ENCODE assay signal across 1 cellular context in genomic region chr14:91835920-91836843, GRCh38.
TF ChIP-seq lines count a peak whose summit lies in the region.

No MANE protein-coding gene starts in this region.

TF ChIP-seq in H1, 55 proteins besides CTCF, POLR2A, EP300 and RAD21:
- TF ChIP-seq SIN3A (conservative IDR thresholded peaks at IDR 0.05 in 1 of 2, IDR thresholded peaks at IDR 0.05 in 1 of 2; ENCODE audit: low read depth in 1 of 2, low read length in 2 of 2) (peak; percentile 19 to 20; a peak in 1 of 4 replicates), TAF1 (IDR thresholded peaks at IDR 0.05; ENCODE audit: low read depth, low read length) (peak; percentile 49), ASH2L (IDR thresholded peaks at IDR 0.05; ENCODE audit: low read length) (peak; percentile 92), CEBPB (IDR thresholded peaks at IDR 0.05; ENCODE audit: low read depth, low read length) (no peak), SIRT6 (IDR thresholded peaks at IDR 0.05; ENCODE audit: low read length) (no peak), ATF2 (IDR thresholded peaks at IDR 0.05; ENCODE audit: low read length) (no peak), KDM1A (IDR thresholded peaks at IDR 0.05; ENCODE audit: borderline replicate concordance, low read length) (peak; percentile 30; the same call in 1 of the 2 replicates), BACH1 (IDR thresholded peaks at IDR 0.05; ENCODE audit: low read length) (peak; percentile 28), KDM4A (IDR thresholded peaks at IDR 0.05; ENCODE audit: low read depth, low read length, severe bottlenecking) (peak; percentile 95), HDAC2 (IDR thresholded peaks at IDR 0.05; ENCODE audit: borderline replicate concordance in 1 of 2, low read depth in 2 of 2, low read length in 2 of 2) (peak; percentile 46 to 81; a peak in 3 of 4 replicates), FOSL1 (IDR thresholded peaks at IDR 0.05; ENCODE audit: insufficient read depth, low read depth, low read length) (no peak), NRF1 (IDR thresholded peaks at IDR 0.05; ENCODE audit: low read depth, low read length) (peak; percentile 43), RFX5 (IDR thresholded peaks at IDR 0.05; ENCODE audit: borderline replicate concordance, low read depth, low read length) (no peak), RBBP5 (IDR thresholded peaks at IDR 0.05; ENCODE audit: borderline replicate concordance, low read depth, low read length) (peak; percentile 89; the same call in 1 of the 2 replicates), BCL11A (IDR thresholded peaks at IDR 0.05; ENCODE audit: low read depth in 2 of 2, low read length in 2 of 2) (no peak)
- TF ChIP-seq, protein P1, sequence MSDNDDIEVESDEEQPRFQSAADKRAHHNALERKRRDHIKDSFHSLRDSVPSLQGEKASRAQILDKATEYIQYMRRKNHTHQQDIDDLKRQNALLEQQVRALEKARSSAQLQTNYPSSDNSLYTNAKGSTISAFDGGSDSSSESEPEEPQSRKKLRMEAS (IDR thresholded peaks at IDR 0.05) = 0 out of 2 replicates have a peak, but pooled peaks have one; percentile 9
